In the genomic region with DNA sequence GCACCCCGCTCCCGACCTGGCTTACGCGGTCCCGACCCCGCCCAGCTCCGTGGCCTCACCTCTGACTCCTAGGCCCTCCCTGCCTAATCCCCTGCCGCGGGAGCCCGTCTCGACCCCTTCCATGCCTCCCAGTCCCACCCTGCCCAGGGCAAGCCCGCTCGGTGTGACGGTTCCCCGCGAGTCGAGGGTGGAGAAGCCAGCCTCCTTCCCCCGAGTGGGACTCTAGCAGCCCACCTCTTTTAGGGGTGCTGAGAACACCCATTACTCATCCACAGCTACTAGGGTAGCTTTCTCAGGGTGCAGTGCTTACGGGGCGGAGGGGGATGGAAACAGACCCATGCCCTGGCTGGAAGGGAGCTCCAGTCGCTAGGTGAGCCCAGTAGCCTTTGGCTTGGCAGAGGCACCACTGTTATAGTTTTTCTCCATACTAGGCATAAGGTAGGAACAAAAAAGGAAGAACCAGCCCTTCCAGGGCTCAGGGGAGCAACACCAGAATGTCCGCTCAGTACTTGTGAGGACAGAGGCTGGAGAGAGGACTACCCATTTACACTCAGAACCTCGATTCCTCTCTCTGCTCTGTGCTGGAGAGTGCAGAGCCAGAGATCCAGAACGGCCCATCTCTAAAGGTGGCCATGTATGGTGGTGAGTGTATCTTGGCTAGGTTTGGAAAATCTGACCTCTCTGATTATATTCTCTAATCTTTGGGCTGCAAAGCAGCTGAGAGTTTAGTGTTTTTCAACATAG, we compare ENCODE assay signal across 8 cellular contexts. TPM values are rescaled to one million over a fixed set of nuclear protein-coding genes. Genes with fewer than 3 reads are reported as not detected.
DNase-seq lines count a peak whose midpoint lies in the region; ATAC-seq and TF ChIP-seq lines count a peak whose summit lies in the region.

No MANE protein-coding gene starts in this region.

- H3F3A ChIP-seq in MM.1S (ENCODE audit: insufficient read depth, low read length), result peaks cover 27% of the 10 kb centered on the region

- no peaks in the 10 kb centered on the region for H3K9me2 ChIP-seq in MM.1S (replicated peaks; ENCODE audit: insufficient read depth, low read length)

- H3K36me3 Mint-ChIP-seq in stimulated activated naive B cell treated with anti-CD40 and anti-IgM and Interleukin-4, amounts not matched to agents 10 μg/mL and 1 μg/mL and 100 μg/mL, for 72 hours, result peaks cover 26 to 45% of the 10 kb centered on the region in 2 donors

- H3K27me3 Mint-ChIP-seq in stimulated activated naive B cell treated with anti-CD40 and anti-IgM and Interleukin-4, amounts not matched to agents 10 μg/mL and 1 μg/mL and 100 μg/mL, for 72 hours, result peaks cover 9 to 12% of the 10 kb centered on the region in 2 donors

- no peak for TF ChIP-seq CTCF in GM13976 (IDR thresholded peaks at IDR 0.05; ENCODE audit: borderline replicate concordance, control extremely low read depth, extremely low read depth, insufficient read depth, missing control alignments)
- no peak for TF ChIP-seq CTCF in MM.1S (IDR thresholded peaks at IDR 0.05; ENCODE audit: low read length)
- no peak for TF ChIP-seq CTCF in brain microvascular endothelial cell (IDR thresholded peaks at IDR 0.05; ENCODE audit: low read depth, low read length, missing control alignments)
- TF ChIP-seq CTCF in kidney epithelial cell (IDR thresholded peaks at IDR 0.05; ENCODE audit: insufficient read depth, low read length, poor library complexity, severe bottlenecking), result no peak

- peak overlapping the region; percentile 88 for H3K4me2 ChIP-seq in MM.1S (ENCODE audit: low read depth, low read length)

- peak overlapping the region; percentile 69 for H3K9ac ChIP-seq in MM.1S (ENCODE audit: low read length)

- H3K27me3 ChIP-seq in MM.1S (replicated peaks; ENCODE audit: insufficient read depth, low read length) (no peaks in the 10 kb centered on the region), brain microvascular endothelial cell (replicated peaks) (no peaks in the 10 kb centered on the region), kidney epithelial cell (ENCODE audit: control insufficient read depth, insufficient read depth, low read length) (no peaks in the 10 kb centered on the region)

- H3K79me2 ChIP-seq in MM.1S (ENCODE audit: low read length), result no peaks in the 10 kb centered on the region

- DNase-seq in GM13976 (ENCODE audit: low spot score) (peak; percentile 41), MM.1S (no peak), brain microvascular endothelial cell (no peak), kidney epithelial cell (ENCODE audit: low read depth) (no peak), NCI-H1930 (lab: John Stamatoyannopoulos, UW) (no peak)
- no peak for DNase-seq in stimulated activated naive B cell treated with anti-CD40 and anti-IgM and Interleukin-4, amounts not matched to agents 10 μg/mL and 1 μg/mL and 100 μg/mL, for 72 hours

- H3K4me1 ChIP-seq in MM.1S (ENCODE audit: low read length), result peaks cover 12% of the 10 kb centered on the region; the same call in 1 of the 2 replicates

- peaks cover 1 to 7% of the 10 kb centered on the region in 2 donors for H3K9me3 Mint-ChIP-seq in stimulated activated naive B cell treated with anti-CD40 and anti-IgM and Interleukin-4, amounts not matched to agents 10 μg/mL and 1 μg/mL and 100 μg/mL, for 72 hours

- in situ Hi-C loops in GM13976 (cut with MboI; ENCODE audit: low sequenced_read_pairs, unreplicated experiment), result no loop called here
- in situ Hi-C loops in brain microvascular endothelial cell (cut with HindIII; ENCODE audit: low pct_ligation_motif_present, low sequenced_read_pairs), result no loop called here

- H3K4me1 Mint-ChIP-seq in stimulated activated naive B cell treated with anti-CD40 and anti-IgM and Interleukin-4, amounts not matched to agents 10 μg/mL and 1 μg/mL and 100 μg/mL, for 72 hours, result peaks cover 25 to 42% of the 10 kb centered on the region in 2 donors

- peak overlapping the region; percentile 78 for H2AFZ ChIP-seq in MM.1S (ENCODE audit: low read length)

- peak overlapping the region; percentile 94 for H3K4me3 ChIP-seq in MM.1S (ENCODE audit: low read length)
- H3K4me3 ChIP-seq in brain microvascular endothelial cell (ENCODE audit: low read depth, low read length), result peak overlapping the region; percentile 86
- peak overlapping the region; percentile 91 for H3K4me3 ChIP-seq in kidney epithelial cell (ENCODE audit: low read depth, low read length)

- H3K9me3 ChIP-seq in MM.1S (replicated peaks; ENCODE audit: insufficient read depth, low read length), result no peaks in the 10 kb centered on the region

- H3K27ac Mint-ChIP-seq in stimulated activated naive B cell treated with anti-CD40 and anti-IgM and Interleukin-4, amounts not matched to agents 10 μg/mL and 1 μg/mL and 100 μg/mL, for 72 hours, result peak overlapping the region; percentile 92

- H3K36me3 ChIP-seq in MM.1S (replicated peaks; ENCODE audit: insufficient read depth, low read length) (no peaks in the 10 kb centered on the region), brain microvascular endothelial cell (replicated peaks) (peaks cover 13% of the 10 kb centered on the region), kidney epithelial cell (ENCODE audit: control insufficient read depth, insufficient read depth, low read length) (no peaks in the 10 kb centered on the region)

- H4K20me1 ChIP-seq in MM.1S (ENCODE audit: insufficient read depth, low read length), result no peaks in the 10 kb centered on the region

- no peak for ATAC-seq in stimulated activated naive B cell treated with anti-CD40 and anti-IgM and Interleukin-4, amounts not matched to agents 10 μg/mL and 1 μg/mL and 100 μg/mL, for 72 hours (replicated peaks)
- ATAC-seq in GM19397 (IDR thresholded peaks at IDR 0.05; ENCODE audit: unreplicated experiment), result no peak
- no peak for ATAC-seq in GM18502 (IDR thresholded peaks at IDR 0.05; ENCODE audit: poor library complexity, unreplicated experiment)

- peak overlapping the region; percentile 91 to 94 for H3K4me3 Mint-ChIP-seq in stimulated activated naive B cell treated with anti-CD40 and anti-IgM and Interleukin-4, amounts not matched to agents 10 μg/mL and 1 μg/mL and 100 μg/mL, for 72 hours

- H3K27ac ChIP-seq in MM.1S (ENCODE audit: low read length) (no peak overlapping the region; the same call in 1 of the 2 replicates), brain microvascular endothelial cell (peak overlapping the region; percentile 71)

RNA-seq across cellular contexts. Expression of a gene that starts 0.6 kb away (rescaled TPM):
- total RNA-seq in kidney epithelial cell, result 28.6 and 32.0 TPM in 2 replicates

RNA-seq across cellular contexts. Expression of a gene that starts 19.3 kb away (rescaled TPM):
- 27.0 and 36.1 TPM in 2 replicates for total RNA-seq in kidney epithelial cell

RNA-seq across cellular contexts. Expression of a gene that starts 19.4 kb away (rescaled TPM):
- total RNA-seq in kidney epithelial cell, result 237 and 272 TPM in 2 replicates

RNA-seq across cellular contexts. Expression of a gene that starts 26.3 kb away (rescaled TPM):
- 7.4 and 9.5 TPM in 2 replicates for total RNA-seq in kidney epithelial cell

RNA-seq across cellular contexts. Expression of a gene that starts 34.5 kb away (rescaled TPM):
- total RNA-seq in kidney epithelial cell, result 3.1 and 3.8 TPM in 2 replicates
